Comparison of ENCODE assay signal across 1 cellular context in genomic region chr2:61144697-61145268, GRCh38.
A peak's percentile ranks its signal among the peaks of the same experiment; 100 is the strongest.
TF ChIP-seq lines count a peak whose summit lies in the region.

No MANE protein-coding gene starts in this region.

TF ChIP-seq in GM23338, 12 proteins besides CTCF, POLR2A, EP300 and RAD21 (continued from another document):
- TF ChIP-seq ZNF462 (CRISPR knock-in tag; IDR thresholded peaks at IDR 0.05) (no peak), POLR2AphosphoS5 (IDR thresholded peaks at IDR 0.05; ENCODE audit: low read depth) (peak; percentile 74), ETS1 (IDR thresholded peaks at IDR 0.05) (no peak), EZH2phosphoT487 (IDR thresholded peaks at IDR 0.05; ENCODE audit: unreplicated experiment) (no peak), JUNB (IDR thresholded peaks at IDR 0.05; ENCODE audit: unreplicated experiment) (no peak)
